11 cellular contexts compared by ENCODE assay signal in genomic region chr14:63134801-63135200, GRCh38.
DNase-seq lines count a peak whose midpoint lies in the region; ATAC-seq, FAIRE-seq and TF ChIP-seq lines count a peak whose summit lies in the region.
"Had no signal": no experiment of that assay in that cellular context is flagged by ENCODE, and none has a peak within 500 bp of the region (broad histone marks: within the 10 kb centered on the region; RNA-seq: fewer than 3 reads in every experiment).

No MANE protein-coding gene starts in this region.

- H3K4me3 Mint-ChIP-seq in type B pancreatic cell = no peak overlapping the region
- H3K4me3 Mint-ChIP-seq in activated T-cell treated with anti-CD3 and anti-CD28 coated beads, Interleukin-2, amount 50 U/mL, for 24 hours = no peak overlapping the region
- H3K4me3 Mint-ChIP-seq: natural killer cell treated with Interleukin-12 subunit alpha and Interleukin-12 subunit beta and Interleukin-15 and Interleukin-18, amount 100 ng/mL, for 72 hours had no signal

- no peak overlapping the region for H3K23ac ChIP-seq in H1 (ENCODE audit: insufficient read length)

- no peak overlapping the region for H2BK12ac ChIP-seq in H1 (ENCODE audit: low read depth, low read length)

- peak; percentile 51 for TF ChIP-seq RAD21 in SK-N-SH (IDR thresholded peaks at IDR 0.05; ENCODE audit: low read length)
- TF ChIP-seq RAD21 in H1 (IDR thresholded peaks at IDR 0.05 in 1 of 2, conservative IDR thresholded peaks at IDR 0.05 in 1 of 2; ENCODE audit: low read depth in 2 of 2, low read length in 2 of 2) = peak; percentile 78 to 81

- H3K27ac Mint-ChIP-seq in type B pancreatic cell = no peak overlapping the region
- no peak overlapping the region for H3K27ac Mint-ChIP-seq in activated T-cell treated with anti-CD3 and anti-CD28 coated beads, Interleukin-2, amount 50 U/mL, for 24 hours
- H3K27ac Mint-ChIP-seq: natural killer cell treated with Interleukin-12 subunit alpha and Interleukin-12 subunit beta and Interleukin-15 and Interleukin-18, amount 100 ng/mL, for 72 hours had no signal

- no peaks in the 10 kb centered on the region for H3K4me1 ChIP-seq in SK-N-SH (ENCODE audit: control insufficient read depth in 1 of 2, insufficient read depth in 2 of 2, low read depth in 1 of 2, low read length in 1 of 2)
- H3K4me1 ChIP-seq in H1 (replicated peaks in 1 of 4; ENCODE audit: control insufficient read depth in 3 of 4, insufficient read depth in 4 of 4, low read length in 3 of 4) = no peaks in the 10 kb centered on the region
- no peaks in the 10 kb centered on the region for H3K4me1 ChIP-seq in osteoblast (ENCODE audit: insufficient read depth, low read length)

- no peak overlapping the region for H4K8ac ChIP-seq in H1 (ENCODE audit: extremely low read depth, insufficient read depth, low read length)

- peak; percentile 46 for TF ChIP-seq CTCF in SK-N-SH (IDR thresholded peaks at IDR 0.05)
- peak in 2 of 3 experiments; percentile 42 to 52; a peak in 2 of 4 replicates for TF ChIP-seq CTCF in H1 (IDR thresholded peaks at IDR 0.05; ENCODE audit: control extremely low read depth in 1 of 3, insufficient read depth in 1 of 3, low read depth in 1 of 3, low read length in 3 of 3)
- peak; percentile 75 for TF ChIP-seq CTCF in type B pancreatic cell (conservative IDR thresholded peaks at IDR 0.05)
- TF ChIP-seq CTCF in osteoblast (IDR thresholded peaks at IDR 0.05; ENCODE audit: extremely low read depth, low read depth, low read length) = no peak

- no peak overlapping the region for H4K91ac ChIP-seq in H1 (replicated peaks; ENCODE audit: insufficient read length, low read length)

- H3K79me2 ChIP-seq in SK-N-SH (ENCODE audit: insufficient read depth) = no peaks in the 10 kb centered on the region
- no peaks in the 10 kb centered on the region for H3K79me2 ChIP-seq in H1 (ENCODE audit: control insufficient read depth in 1 of 2, insufficient read depth in 2 of 2, low read length in 2 of 2)
- H3K79me2 ChIP-seq in osteoblast (ENCODE audit: insufficient read depth, low read length) = no peaks in the 10 kb centered on the region

- H3K9me3 Mint-ChIP-seq in type B pancreatic cell = no peaks in the 10 kb centered on the region
- no peaks in the 10 kb centered on the region for H3K9me3 Mint-ChIP-seq in activated T-cell treated with anti-CD3 and anti-CD28 coated beads, Interleukin-2, amount 50 U/mL, for 24 hours
- H3K9me3 Mint-ChIP-seq: natural killer cell treated with Interleukin-12 subunit alpha and Interleukin-12 subunit beta and Interleukin-15 and Interleukin-18, amount 100 ng/mL, for 72 hours had no signal

- no peak overlapping the region for H4K5ac ChIP-seq in H1 (ENCODE audit: insufficient read length, low read depth, low read length)

- no peaks in the 10 kb centered on the region for H3F3A ChIP-seq in SK-N-SH (replicated peaks; ENCODE audit: insufficient read depth)

- no peak for TF ChIP-seq EP300 in SK-N-SH (IDR thresholded peaks at IDR 0.05; ENCODE audit: borderline replicate concordance in 1 of 2, low read depth in 1 of 2, low read length in 1 of 2)
- TF ChIP-seq EP300 in H1 (IDR thresholded peaks at IDR 0.05; ENCODE audit: borderline replicate concordance in 1 of 2, low read depth in 2 of 2, low read length in 2 of 2) = no peak

- H2AFZ ChIP-seq in SK-N-SH (ENCODE audit: low read depth) (no peak overlapping the region), H1 (ENCODE audit: low read length) (no peak overlapping the region), osteoblast (ENCODE audit: low read length) (no peak overlapping the region)

- WGBS in SK-N-SH (ENCODE audit: low lambda C conversion rate) = under 1% methylated on average over 2 of the region's 2 CpGs
- 35% methylated on average over 2 of the region's 2 CpGs; no CpG with 5 or more reads in 1 of the 2 experiments for WGBS in H1 (ENCODE audit: extremely low coverage in 1 of 2, insufficient coverage in 1 of 2, insufficient read length in 1 of 2, insufficient replicate concordance in 2 of 2, low coverage in 1 of 2, low lambda C conversion rate in 2 of 2, missing lambda C conversion rate in 1 of 2), 2 experiments

- no peak for FAIRE-seq in H1 (lab: Jason Lieb, UNC)

- H3K23me2 ChIP-seq in H1 (ENCODE audit: low read depth, low read length) = no peaks in the 10 kb centered on the region

- H3K4me2 ChIP-seq in SK-N-SH = no peak overlapping the region
- H3K4me2 ChIP-seq in H1 (ENCODE audit: insufficient read depth in 1 of 2, low read depth in 2 of 2, low read length in 2 of 2) = no peak overlapping the region
- H3K4me2 ChIP-seq in osteoblast (ENCODE audit: insufficient read depth, low read length) = no peak overlapping the region

- no peak for ATAC-seq in SK-N-SH treated with all-trans-retinoic acid at 6 μM for 48 hours
- ATAC-seq in HG02798 (IDR thresholded peaks at IDR 0.05; ENCODE audit: poor library complexity, unreplicated experiment) = no peak
- ATAC-seq: natural killer cell treated with Interleukin-12 subunit alpha and Interleukin-12 subunit beta and Interleukin-15 and Interleukin-18, amount 100 ng/mL, for 72 hours had no signal

- H3K9me3 ChIP-seq in SK-N-SH (no peaks in the 10 kb centered on the region), H1 (ENCODE audit: insufficient read depth in 2 of 2, low read depth in 1 of 2, low read length in 1 of 2) (no peaks in the 10 kb centered on the region), osteoblast (ENCODE audit: low read depth, low read length) (no peaks in the 10 kb centered on the region)

- CTCF ChIA-PET in SK-N-SH (lab: Yijun Ruan, JAX) = interaction anchor here (0.8 to 1.3 kb wide), 3 partner anchors 21 to 968 kb away, joined by 3 to 5 read pairs (median 4); no protein-coding TSS in a partner anchor
- CTCF ChIA-PET in H1 (lab: Charles Lee; ENCODE audit: partially characterized antibody) = interaction anchor here (0.6 to 2.1 kb wide), 8 partner anchors 38 to 977 kb away, joined by 3 to 7 read pairs (median 4); no protein-coding TSS in a partner anchor

- no peak overlapping the region for H2AK5ac ChIP-seq in H1 (ENCODE audit: low read depth, low read length)

- no peaks in the 10 kb centered on the region for H3K27me3 Mint-ChIP-seq in type B pancreatic cell
- no peaks in the 10 kb centered on the region for H3K27me3 Mint-ChIP-seq in activated T-cell treated with anti-CD3 and anti-CD28 coated beads, Interleukin-2, amount 50 U/mL, for 24 hours

- no peak for TF ChIP-seq POLR2A in H1 (IDR thresholded peaks at IDR 0.05; ENCODE audit: control extremely low read depth in 1 of 2, low read depth in 2 of 2, low read length in 2 of 2)

- H2BK15ac ChIP-seq in H1 (ENCODE audit: low read length) = no peak overlapping the region

- H3K4me3 ChIP-seq in SK-N-SH (ENCODE audit: low read depth in 2 of 2, low read length in 1 of 2) (no peak overlapping the region; a peak in 1 of 4 replicates), H1 (ENCODE audit: extremely low read depth in 1 of 4, insufficient read depth in 2 of 4, low read depth in 3 of 4, low read length in 4 of 4) (no peak overlapping the region), osteoblast (ENCODE audit: insufficient read depth, low read length) (no peak overlapping the region)

- H2BK20ac ChIP-seq in H1 (ENCODE audit: low read length) = no peak overlapping the region

- POLR2A ChIA-PET in SK-N-SH (lab: Yijun Ruan, JAX) = no interaction called here
- POLR2A ChIA-PET in H1 (lab: Charles Lee; ENCODE audit: partially characterized antibody) = no interaction called here

- H3K9me2 ChIP-seq in SK-N-SH = 0 out of 2 replicates have a peak, but pooled peaks cover 6% of the 10 kb centered on the region

- H4K20me1 ChIP-seq in SK-N-SH (ENCODE audit: insufficient read depth) (no peaks in the 10 kb centered on the region), H1 (replicated peaks in 1 of 2; ENCODE audit: control insufficient read depth in 1 of 2, insufficient read depth in 2 of 2, low read length in 2 of 2) (no peaks in the 10 kb centered on the region), osteoblast (ENCODE audit: insufficient read depth, low read length) (no peaks in the 10 kb centered on the region)

- H3K79me1 ChIP-seq in H1 (ENCODE audit: low read depth, low read length) = no peaks in the 10 kb centered on the region

- no peak overlapping the region for H2BK120ac ChIP-seq in H1 (replicated peaks; ENCODE audit: low read depth, low read length)

- no peak overlapping the region for H3K14ac ChIP-seq in H1 (ENCODE audit: insufficient read length)

- H3K36me3 Mint-ChIP-seq in type B pancreatic cell = no peaks in the 10 kb centered on the region
- H3K36me3 Mint-ChIP-seq in activated T-cell treated with anti-CD3 and anti-CD28 coated beads, Interleukin-2, amount 50 U/mL, for 24 hours (ENCODE audit: low read depth) = no peaks in the 10 kb centered on the region
- H3K36me3 Mint-ChIP-seq: natural killer cell treated with Interleukin-12 subunit alpha and Interleukin-12 subunit beta and Interleukin-15 and Interleukin-18, amount 100 ng/mL, for 72 hours had no signal

- H3K36me3 ChIP-seq in SK-N-SH (replicated peaks in 1 of 2; ENCODE audit: control insufficient read depth in 1 of 2, insufficient read depth in 2 of 2, low read length in 1 of 2) (no peaks in the 10 kb centered on the region), H1 (ENCODE audit: control insufficient read depth in 2 of 4, insufficient read depth in 4 of 4, low read length in 3 of 4) (no peaks in the 10 kb centered on the region), osteoblast (ENCODE audit: insufficient read depth, low read length) (no peaks in the 10 kb centered on the region)

- no peak overlapping the region for H3K18ac ChIP-seq in H1 (ENCODE audit: extremely low read depth, low read length)

- H3K27ac ChIP-seq in SK-N-SH (ENCODE audit: low read depth in 2 of 2, low read length in 1 of 2) (no peak overlapping the region), H1 (ENCODE audit: low read depth, low read length) (no peak overlapping the region), osteoblast (ENCODE audit: low read depth, low read length) (no peak overlapping the region)

- peak; percentile 30 for DNase-seq in SK-N-SH
- DNase-seq in NCI-H345 treated with DMSO at 0.1 percent for 48 hours (lab: John Stamatoyannopoulos, UW; ENCODE audit: unreplicated experiment) = peak; percentile 3
- no peak for DNase-seq in H1 (ENCODE audit: low read depth in 1 of 2, low spot score in 2 of 2)
- DNase-seq in type B pancreatic cell (ENCODE audit: extremely low spot score, unreplicated experiment) = no peak
- DNase-seq in osteoblast (ENCODE audit: insufficient read length, low spot score, missing footprints) = no peak
- DNase-seq in activated T-cell treated with anti-CD3 and anti-CD28 coated beads, Interleukin-2, amount 50 U/mL, for 24 hours = no peak
- DNase-seq: erythroblast, RPMI8226 had no signal

- no peak overlapping the region for H3K56ac ChIP-seq in H1 (replicated peaks; ENCODE audit: insufficient read length, low read depth, low read length)

- no peak overlapping the region for H2BK5ac ChIP-seq in H1 (ENCODE audit: low read depth, low read length)

- no peak overlapping the region for H3K4ac ChIP-seq in H1 (replicated peaks; ENCODE audit: insufficient read length, low read depth, low read length)

- no peak overlapping the region for H3K9ac ChIP-seq in SK-N-SH
- H3K9ac ChIP-seq in H1 (replicated peaks in 1 of 4; ENCODE audit: extremely low read depth in 1 of 4, low read depth in 3 of 4, low read length in 3 of 4) = no peak overlapping the region

- H3K4me1 Mint-ChIP-seq in type B pancreatic cell (ENCODE audit: unreplicated experiment) = no peaks in the 10 kb centered on the region
- H3K4me1 Mint-ChIP-seq in activated T-cell treated with anti-CD3 and anti-CD28 coated beads, Interleukin-2, amount 50 U/mL, for 24 hours (ENCODE audit: low read depth) = no peaks in the 10 kb centered on the region

- H3K27me3 ChIP-seq in SK-N-SH (ENCODE audit: insufficient read depth) (no peaks in the 10 kb centered on the region; the same call in 1 of the 2 replicates), H1 (replicated peaks in 1 of 4; ENCODE audit: control insufficient read depth in 3 of 4, extremely low read depth in 1 of 4, insufficient read depth in 3 of 4, low read length in 3 of 4) (no peaks in the 10 kb centered on the region), osteoblast (ENCODE audit: insufficient read depth, low read length) (no peaks in the 10 kb centered on the region)

Comparison
In these comparisons a context has a peak if more than half of its experiments do, and no peak if none do; other contexts are left out.
1. DNase-seq: peak in SK-N-SH (single experiment) and NCI-H345 treated with DMSO at 0.1 percent for 48 hours (single experiment); none in H1 (0 of 2), type B pancreatic cell (single experiment), osteoblast (single experiment) and activated T-cell treated with anti-CD3 and anti-CD28 coated beads, Interleukin-2, amount 50 U/mL, for 24 hours (single experiment).
2. Of the 17 proteins assayed by ChIP-seq in both H1 and SK-N-SH: peak only in H1: none; only in SK-N-SH: none; in both: CTCF and RAD21; in neither: 15.